Comparison of ENCODE assay signal across 6 cellular contexts in genomic region chr15:90264649-90265048, GRCh38. TPM values are rescaled to one million over a fixed set of nuclear protein-coding genes. Genes with fewer than 3 reads are reported as not detected.
DNase-seq lines count a peak whose midpoint lies in the region; TF ChIP-seq lines count a peak whose summit lies in the region.

No MANE protein-coding gene starts in this region.

- H3K4me3 Mint-ChIP-seq in activated naive CD4-positive, alpha-beta T cell treated with anti-CD3 and anti-CD28 coated beads, Interleukin-2, amount 50 U/mL, for 24 hours = peak overlapping the region; percentile 92
- H3K4me3 Mint-ChIP-seq in mesothelial cell of epicardium = peak overlapping the region; percentile 96

- H3K4me1 Mint-ChIP-seq in activated naive CD4-positive, alpha-beta T cell treated with anti-CD3 and anti-CD28 coated beads, Interleukin-2, amount 50 U/mL, for 24 hours = peaks cover 34% of the 10 kb centered on the region
- peaks cover 37% of the 10 kb centered on the region for H3K4me1 Mint-ChIP-seq in mesothelial cell of epicardium

- peak overlapping the region; percentile 99 for H3K27ac Mint-ChIP-seq in activated naive CD4-positive, alpha-beta T cell treated with anti-CD3 and anti-CD28 coated beads, Interleukin-2, amount 50 U/mL, for 24 hours
- peak overlapping the region; percentile 99 for H3K27ac Mint-ChIP-seq in mesothelial cell of epicardium

- H3K27me3 Mint-ChIP-seq in activated naive CD4-positive, alpha-beta T cell treated with anti-CD3 and anti-CD28 coated beads, Interleukin-2, amount 50 U/mL, for 24 hours = no peaks in the 10 kb centered on the region
- no peaks in the 10 kb centered on the region for H3K27me3 Mint-ChIP-seq in mesothelial cell of epicardium (ENCODE audit: low read depth)

- DNase-seq in LNCaP clone FGC (ENCODE audit: low read depth) = no peak
- no peak for DNase-seq in mesothelial cell of epicardium (ENCODE audit: low spot score in 2 of 2, unreplicated experiment in 2 of 2)
- DNase-seq in NCI-H2227 (lab: John Stamatoyannopoulos, UW; ENCODE audit: unreplicated experiment) = no peak
- no peak for DNase-seq in NCI-H2171 treated with DMSO at 0.1 percent for 48 hours (lab: John Stamatoyannopoulos, UW)
- no peak for DNase-seq in inferior parietal cortex (ENCODE audit: extremely low spot score)

- peaks cover 8% of the 10 kb centered on the region for H3K36me3 Mint-ChIP-seq in activated naive CD4-positive, alpha-beta T cell treated with anti-CD3 and anti-CD28 coated beads, Interleukin-2, amount 50 U/mL, for 24 hours
- H3K36me3 Mint-ChIP-seq in mesothelial cell of epicardium = peaks cover 8% of the 10 kb centered on the region

- TF ChIP-seq CTCF in LNCaP clone FGC (IDR thresholded peaks at IDR 0.05; ENCODE audit: control insufficient read depth, extremely low read depth, insufficient read depth) (no peak), mesothelial cell of epicardium (IDR thresholded peaks at IDR 0.05; ENCODE audit: unreplicated experiment) (no peak)

- peak overlapping the region; percentile 75 for H3K4me3 ChIP-seq in LNCaP clone FGC (ENCODE audit: low read depth, low read length)

- H3K9me3 Mint-ChIP-seq in activated naive CD4-positive, alpha-beta T cell treated with anti-CD3 and anti-CD28 coated beads, Interleukin-2, amount 50 U/mL, for 24 hours = no peaks in the 10 kb centered on the region
- H3K9me3 Mint-ChIP-seq in mesothelial cell of epicardium = no peaks in the 10 kb centered on the region

RNA-seq across cellular contexts. Expression of gene NGRN, which starts 0.8 kb away (rescaled TPM):
- 91.9 to 93.4 TPM (median 92.8 TPM) in 3 replicates for total RNA-seq in mesothelial cell of epicardium

RNA-seq across cellular contexts. Expression of gene TTLL13, which starts 15.3 kb away (rescaled TPM):
- total RNA-seq in mesothelial cell of epicardium = 0.33 to 0.77 TPM (median 0.47 TPM) in 3 replicates

RNA-seq across cellular contexts. Expression of gene GDPGP1, which starts 30.6 kb away (rescaled TPM):
- total RNA-seq in mesothelial cell of epicardium = 8.0 to 9.2 TPM (median 8.4 TPM) in 3 replicates

RNA-seq across cellular contexts. Expression of gene CIB1, which starts 30.9 kb away (rescaled TPM):
- total RNA-seq in mesothelial cell of epicardium = 16.9 to 18.1 TPM (median 17.6 TPM) in 3 replicates
